Comparison of ENCODE assay signal across 1 cellular context in genomic region chr4:89218587-89218986, GRCh38.
TF ChIP-seq lines count a peak whose summit lies in the region.

No MANE protein-coding gene starts in this region.

TF ChIP-seq in HepG2, 621 proteins besides CTCF, POLR2A, EP300 and RAD21 (continued from another document):
- TF ChIP-seq ARID5B (CRISPR knock-in tag; IDR thresholded peaks at IDR 0.05): peak; percentile 75
- peak; percentile 31; the same call in 1 of the 2 replicates for TF ChIP-seq PAXIP1 (CRISPR knock-in tag; conservative IDR thresholded peaks at IDR 0.05)
- no peak for TF ChIP-seq THAP11 (CRISPR knock-in tag; IDR thresholded peaks at IDR 0.05)
- no peak for TF ChIP-seq GATAD1 (CRISPR knock-in tag; IDR thresholded peaks at IDR 0.05)
- TF ChIP-seq ARNT2 (CRISPR knock-in tag; IDR thresholded peaks at IDR 0.05; ENCODE audit: low read depth): no peak
- TF ChIP-seq RFX1 (IDR thresholded peaks at IDR 0.05): no peak
- TF ChIP-seq FOXA3 (CRISPR knock-in tag; IDR thresholded peaks at IDR 0.05): peak; percentile 18; the same call in 1 of the 2 replicates
- TF ChIP-seq SOX5 (CRISPR knock-in tag; IDR thresholded peaks at IDR 0.05; ENCODE audit: borderline replicate concordance): 0 out of 2 replicates have a peak, but pooled peaks have one; percentile 13
- TF ChIP-seq TCF7L2 (IDR thresholded peaks at IDR 0.05; ENCODE audit: low read depth, low read length): peak; percentile 32; the same call in 1 of the 2 replicates
- no peak for TF ChIP-seq KLF12 (CRISPR knock-in tag; IDR thresholded peaks at IDR 0.05; ENCODE audit: borderline replicate concordance)
